8 cellular contexts compared by ENCODE assay signal in the genomic region with DNA sequence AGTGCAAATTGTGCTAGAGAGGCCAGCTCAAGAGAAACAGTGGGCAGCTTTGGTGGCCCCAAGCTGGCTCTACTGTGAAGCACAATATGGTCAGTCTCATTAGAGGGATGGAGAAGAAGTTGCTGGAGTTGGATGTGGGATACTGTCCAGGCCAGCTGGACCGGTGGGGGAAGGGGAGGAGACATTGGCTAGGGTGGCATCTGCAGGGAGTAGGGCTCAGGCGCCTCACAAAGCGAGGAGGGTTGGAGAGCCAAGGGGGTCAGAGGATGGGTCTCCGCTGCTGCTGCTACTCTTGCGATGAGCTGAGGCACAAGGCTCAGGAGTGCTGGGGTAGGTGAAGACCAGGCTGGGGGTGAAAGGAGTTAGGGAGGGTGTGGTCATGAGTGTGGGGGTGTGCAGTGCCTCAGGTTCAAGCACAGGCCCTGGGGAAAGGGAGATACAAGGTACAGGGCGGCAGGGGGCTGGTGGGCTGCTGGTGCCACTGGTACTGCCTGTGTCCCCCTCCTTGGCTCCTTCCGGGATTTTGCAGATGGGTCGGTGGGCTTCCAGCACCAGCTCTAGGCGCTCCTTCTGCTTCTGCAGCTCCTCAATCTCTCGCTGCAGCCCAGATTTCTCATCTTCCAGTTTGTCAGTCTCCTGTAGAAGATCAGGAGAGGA. TPM values are rescaled to one million over a fixed set of nuclear protein-coding genes. Genes with fewer than 3 reads are reported as not detected.
DNase-seq lines count a peak whose midpoint lies in the region; ATAC-seq and TF ChIP-seq lines count a peak whose summit lies in the region.
"Had no signal": no experiment of that assay in that cellular context is flagged by ENCODE, and none has a peak within 500 bp of the region (broad histone marks: within the 10 kb centered on the region; RNA-seq: fewer than 3 reads in every experiment).

No MANE protein-coding gene starts in this region.

- H3K4me3 Mint-ChIP-seq in stimulated activated effector memory CD8-positive, alpha-beta T cell treated with anti-CD3 and anti-CD28 coated beads, Interleukin-12 subunit alpha, Interleukin-12 subunit beta, amount 100 ng/mL, for 72 hours: peak overlapping the region; percentile 78

- no peaks in the 10 kb centered on the region for H3K9me3 ChIP-seq in RWPE2 (ENCODE audit: severe bottlenecking)
- H3K9me3 ChIP-seq in fibroblast of lung (ENCODE audit: control insufficient read depth, insufficient read depth, low read depth, low read length): no peaks in the 10 kb centered on the region

- H3K36me3 Mint-ChIP-seq in stimulated activated effector memory CD8-positive, alpha-beta T cell treated with anti-CD3 and anti-CD28 coated beads, Interleukin-12 subunit alpha, Interleukin-12 subunit beta, amount 100 ng/mL, for 72 hours: peaks cover 97% of the 10 kb centered on the region

- H3K4me1 Mint-ChIP-seq in stimulated activated effector memory CD8-positive, alpha-beta T cell treated with anti-CD3 and anti-CD28 coated beads, Interleukin-12 subunit alpha, Interleukin-12 subunit beta, amount 100 ng/mL, for 72 hours: peaks cover 80% of the 10 kb centered on the region

- peak overlapping the region; percentile 61 for H3K4me2 ChIP-seq in fibroblast of lung (ENCODE audit: extremely low read depth, insufficient read depth, low read length)

- DNase-seq in RWPE2 (ENCODE audit: low spot score) (no peak), fibroblast of lung (ENCODE audit: low read depth in 2 of 2) (no peak), NOMO-1 treated with DMSO at 0.1 percent for 48 hours (lab: John Stamatoyannopoulos, UW; ENCODE audit: unreplicated experiment) (no peak), amniotic stem cell (lab: John Stamatoyannopoulos, UW) (no peak), medulla oblongata (ENCODE audit: extremely low spot score) (no peak)
- DNase-seq in stimulated activated effector memory CD8-positive, alpha-beta T cell treated with anti-CD3 and anti-CD28 coated beads, Interleukin-12 subunit alpha, Interleukin-12 subunit beta, amount 100 ng/mL, for 72 hours (ENCODE audit: low spot score in 2 of 2): no peak
- DNase-seq: NCI-H524 treated with DMSO at 0.1 percent for 48 hours had no signal

- H3K36me3 ChIP-seq in RWPE2 (ENCODE audit: low read depth) (peaks cover 52% of the 10 kb centered on the region), fibroblast of lung (ENCODE audit: control insufficient read depth, insufficient read depth, low read length) (peaks cover 26% of the 10 kb centered on the region)

- H3K4me1 ChIP-seq in RWPE2 (ENCODE audit: insufficient read depth, poor library complexity, severe bottlenecking) (peaks cover 22% of the 10 kb centered on the region), fibroblast of lung (ENCODE audit: control insufficient read depth, extremely low read depth, insufficient read depth, low read length) (peaks cover 28% of the 10 kb centered on the region)

- H3K4me3 ChIP-seq in GM12875 (ENCODE audit: low read depth, low read length) (peak overlapping the region; percentile 98), RWPE2 (ENCODE audit: severe bottlenecking) (no peak overlapping the region), fibroblast of lung (replicated peaks in 1 of 4; ENCODE audit: control extremely low read depth in 1 of 4, insufficient read depth in 1 of 4, low read depth in 3 of 4, low read length in 4 of 4) (peak overlapping the region; percentile 56 to 78 (median 68))

- H3K9ac ChIP-seq in fibroblast of lung (ENCODE audit: insufficient read depth, low read length): no peak overlapping the region

- no peak for TF ChIP-seq CTCF in GM12875 (IDR thresholded peaks at IDR 0.05; ENCODE audit: borderline replicate concordance, insufficient read depth, low read depth, low read length)
- TF ChIP-seq CTCF in RWPE2 (IDR thresholded peaks at IDR 0.05; ENCODE audit: poor library complexity, severe bottlenecking): no peak
- TF ChIP-seq CTCF in fibroblast of lung (conservative IDR thresholded peaks at IDR 0.05 in 1 of 2, IDR thresholded peaks at IDR 0.05 in 1 of 2; ENCODE audit: low read depth in 1 of 2, low read length in 2 of 2): no peak

- H3K27me3 ChIP-seq in RWPE2 (ENCODE audit: insufficient read depth, poor library complexity, severe bottlenecking) (no peaks in the 10 kb centered on the region), fibroblast of lung (ENCODE audit: control insufficient read depth, insufficient read depth, low read length) (no peaks in the 10 kb centered on the region)

- H3K27ac ChIP-seq in RWPE2 (ENCODE audit: poor library complexity, severe bottlenecking): peak overlapping the region; percentile 96
- H3K27ac ChIP-seq in fibroblast of lung (ENCODE audit: insufficient read depth, low read length): peak overlapping the region; percentile 17

- no peaks in the 10 kb centered on the region for H4K20me1 ChIP-seq in fibroblast of lung (ENCODE audit: control insufficient read depth, extremely low read depth, insufficient read depth, low read length)

- no peaks in the 10 kb centered on the region for H3K9me3 Mint-ChIP-seq in stimulated activated effector memory CD8-positive, alpha-beta T cell treated with anti-CD3 and anti-CD28 coated beads, Interleukin-12 subunit alpha, Interleukin-12 subunit beta, amount 100 ng/mL, for 72 hours

- H3K79me2 ChIP-seq in fibroblast of lung (ENCODE audit: control insufficient read depth, insufficient read depth, low read length): peaks cover 71% of the 10 kb centered on the region

- H3K27ac Mint-ChIP-seq in stimulated activated effector memory CD8-positive, alpha-beta T cell treated with anti-CD3 and anti-CD28 coated beads, Interleukin-12 subunit alpha, Interleukin-12 subunit beta, amount 100 ng/mL, for 72 hours: peak overlapping the region; percentile 82

- H2AFZ ChIP-seq in fibroblast of lung (ENCODE audit: low read length): no peak overlapping the region

- no peak for ATAC-seq in RWPE2 (ENCODE audit: low read depth)
- no peak for ATAC-seq in stimulated activated effector memory CD8-positive, alpha-beta T cell treated with anti-CD3 and anti-CD28 coated beads, Interleukin-12 subunit alpha, Interleukin-12 subunit beta, amount 100 ng/mL, for 72 hours

RNA-seq across cellular contexts. Expression of gene CCDC85B, which starts 2.3 kb away (rescaled TPM):
- 83.7 and 118 TPM in 2 replicates for total RNA-seq in fibroblast of lung
- polyA plus RNA-seq in fibroblast of lung: 18.1 and 20.6 TPM in 2 replicates
- 78.4 and 153 TPM in 2 replicates for polyA plus RNA-seq in fibroblast of lung (2012)
- polyA minus RNA-seq in fibroblast of lung (ENCODE audit: low replicate concordance): 6.7 and 7.7 TPM in 2 replicates

RNA-seq across cellular contexts. Expression of gene FIBP, which starts 4.5 kb away (rescaled TPM):
- 134 and 168 TPM in 2 replicates for total RNA-seq in fibroblast of lung
- 81.0 and 132 TPM in 2 replicates for polyA plus RNA-seq in fibroblast of lung
- 102 and 166 TPM in 2 replicates for polyA plus RNA-seq in fibroblast of lung (2012)
- polyA minus RNA-seq in fibroblast of lung (ENCODE audit: low replicate concordance): 125 and 200 TPM in 2 replicates

RNA-seq across cellular contexts. Expression of gene FOSL1, which starts 7.4 kb away (rescaled TPM):
- total RNA-seq in fibroblast of lung: 7.4 and 8.8 TPM in 2 replicates
- 3.5 and 26.9 TPM in 2 replicates for polyA plus RNA-seq in fibroblast of lung
- polyA plus RNA-seq in fibroblast of lung (2012): 27.4 and 167 TPM in 2 replicates
- polyA minus RNA-seq in fibroblast of lung (ENCODE audit: low replicate concordance): 54.5 and 239 TPM in 2 replicates

RNA-seq across cellular contexts. Expression of gene CTSW, which starts 13.2 kb away (rescaled TPM):
- not detected in 2 replicates for total RNA-seq in fibroblast of lung
- polyA plus RNA-seq in fibroblast of lung: 0.10 TPM in 1 of 2 replicates, not detected in the other
- 0.09 TPM in 1 of 2 replicates, not detected in the other for polyA plus RNA-seq in fibroblast of lung (2012)
- 0.30 TPM in 1 of 2 replicates, not detected in the other for polyA minus RNA-seq in fibroblast of lung (ENCODE audit: low replicate concordance)

RNA-seq across cellular contexts. Expression of gene EFEMP2, which starts 20.2 kb away (rescaled TPM):
- total RNA-seq in fibroblast of lung: 48.0 and 74.0 TPM in 2 replicates
- polyA plus RNA-seq in fibroblast of lung: 156 and 161 TPM in 2 replicates
- 183 and 220 TPM in 2 replicates for polyA plus RNA-seq in fibroblast of lung (2012)
- 196 and 270 TPM in 2 replicates for polyA minus RNA-seq in fibroblast of lung (ENCODE audit: low replicate concordance)
